ENCODE assay signal across 20 cellular contexts in genomic region chr18:58453913-58454317, GRCh38.
"Had no signal": no experiment of that assay in that cellular context is flagged by ENCODE, and none has a peak within 500 bp of the region (broad histone marks: within the 10 kb centered on the region; RNA-seq: fewer than 3 reads in every experiment).

No MANE protein-coding gene starts in this region.

- DNase-seq: activated CD4-positive, alpha-beta T cell treated with anti-CD3 and anti-CD28 coated beads, Interleukin-2, amount 50 U/mL, for 1 hour; activated CD4-positive, CD25-positive, alpha-beta regulatory T cell treated with anti-CD3 and anti-CD28 coated beads, Interleukin-2, amount 50 U/mL, for 72 hours; activated CD8-positive, alpha-beta memory T cell treated with anti-CD3 and anti-CD28 coated beads, Interleukin-2, amount 50 U/mL, for 48 hours; activated effector memory CD4-positive, alpha-beta T cell treated with Interleukin-2 at 50 U/mL for 16 hours; activated naive CD4-positive, alpha-beta T cell treated with anti-CD3 and anti-CD28 coated beads, Interleukin-2, amount 10 ng/mL, durations not matched to agents 7 days and 5 days; activated naive CD8-positive, alpha-beta T cell treated with anti-CD3 and anti-CD28 coated beads, Interleukin-2, amount 50 U/mL, for 24 hours; activated T-cell treated with anti-CD3 and anti-CD28 coated beads, Interleukin-2, amount 50 U/mL, for 48 hours; anterior cingulate cortex; cerebellar nuclear complex; effector memory CD8-positive, alpha-beta T cell; left colon; nephron progenitor cell; retina; stimulated activated CD4-positive, alpha-beta T cell treated with anti-CD3 and anti-CD28 coated beads, Interleukin-2, amount 100 ng/mL, for 24 hours; stimulated activated naive CD8-positive, alpha-beta T cell treated with anti-CD3 and anti-CD28 coated beads, Interleukin-15, Interleukin-2, amounts not matched to agents 100 U/mL and 50 U/mL, for 24 hours; substantia nigra; T-helper 2 cell; tibial artery had no signal

- H3K9me3 ChIP-seq: tibial artery had no signal

- H3K4me3 ChIP-seq: hepatocyte, tibial artery had no signal

- ATAC-seq: activated naive CD8-positive, alpha-beta T cell treated with anti-CD3 and anti-CD28 coated beads, Interleukin-2, amount 50 U/mL, for 24 hours; effector memory CD8-positive, alpha-beta T cell; left colon; stimulated activated naive CD8-positive, alpha-beta T cell treated with anti-CD3 and anti-CD28 coated beads, Interleukin-15, Interleukin-2, amounts not matched to agents 100 U/mL and 50 U/mL, for 24 hours had no signal

- H3K27ac ChIP-seq: hepatocyte, tibial artery, VCaP had no signal

- H3K27me3 ChIP-seq: hepatocyte, tibial artery had no signal
